1 cellular context compared by ENCODE assay signal in genomic region chr14:60926002-60926401, GRCh38.
TF ChIP-seq lines count a peak whose summit lies in the region.

No MANE protein-coding gene starts in this region.

TF ChIP-seq in HepG2, 621 proteins besides CTCF, POLR2A, EP300 and RAD21 (continued from another document):
- TF ChIP-seq ZNF142 (CRISPR knock-in tag; IDR thresholded peaks at IDR 0.05), result no peak
- no peak for TF ChIP-seq TARDBP (CRISPR knock-in tag; IDR thresholded peaks at IDR 0.05)
- TF ChIP-seq GRHL1 (CRISPR knock-in tag; conservative IDR thresholded peaks at IDR 0.05), result no peak
- no peak for TF ChIP-seq RFXAP (CRISPR knock-in tag; IDR thresholded peaks at IDR 0.05; ENCODE audit: borderline replicate concordance)
- no peak for TF ChIP-seq ZNF615 (CRISPR knock-in tag; IDR thresholded peaks at IDR 0.05; ENCODE audit: borderline replicate concordance)
- TF ChIP-seq CREB1 (IDR thresholded peaks at IDR 0.05), result no peak
- no peak for TF ChIP-seq CREB1 (CRISPR knock-in tag; IDR thresholded peaks at IDR 0.05)
- TF ChIP-seq ZNF574 (CRISPR knock-in tag; IDR thresholded peaks at IDR 0.05), result no peak
- TF ChIP-seq BCLAF1 (IDR thresholded peaks at IDR 0.05), result no peak
- TF ChIP-seq ZNF556 (CRISPR knock-in tag; IDR thresholded peaks at IDR 0.05; ENCODE audit: borderline replicate concordance), result no peak
